Comparison of ENCODE assay signal across 8 cellular contexts in the genomic region with DNA sequence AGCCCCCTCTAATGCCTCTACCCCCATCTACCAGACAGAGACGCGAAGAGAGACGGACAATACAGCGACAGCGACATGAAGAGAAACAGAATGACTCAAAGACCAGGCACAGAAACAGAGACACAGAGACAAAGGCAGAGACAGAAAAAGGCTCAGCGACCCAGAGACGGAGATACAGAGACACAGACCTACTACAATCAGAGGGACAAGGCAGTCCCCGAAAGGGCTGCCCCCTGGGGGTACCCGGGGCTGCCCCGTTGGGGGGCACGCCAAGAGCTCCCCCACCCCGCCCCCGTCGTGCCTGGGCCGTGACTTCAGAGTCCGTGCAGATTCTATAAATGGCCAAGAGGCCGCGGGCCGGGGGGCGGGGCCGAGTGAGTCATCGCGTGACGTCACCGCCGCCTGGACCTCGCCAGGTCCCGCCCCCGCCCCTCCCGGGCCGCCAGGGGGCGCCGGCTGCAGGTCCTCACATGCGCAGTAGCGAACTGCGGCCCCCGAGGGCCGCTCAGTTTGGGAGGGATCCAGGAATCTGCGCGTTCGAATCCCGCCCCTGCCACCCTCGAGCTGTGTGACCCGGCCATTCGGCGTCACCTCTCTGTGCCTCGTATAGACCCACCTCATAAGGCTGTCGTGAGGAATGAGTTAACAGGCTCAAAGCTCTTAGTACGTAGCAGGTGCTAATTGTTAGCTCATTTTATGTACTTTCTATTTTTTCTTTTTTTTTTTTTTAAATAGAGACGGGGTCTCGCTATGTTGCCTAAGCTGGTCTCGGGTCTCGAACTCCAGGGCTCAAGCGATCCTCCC. TPM values are rescaled to one million over a fixed set of nuclear protein-coding genes. Genes with fewer than 3 reads are reported as not detected.
A peak's percentile ranks its signal among the peaks of the same experiment; 100 is the strongest.
DNase-seq lines count a peak whose midpoint lies in the region; ATAC-seq and TF ChIP-seq lines count a peak whose summit lies in the region.

No MANE protein-coding gene starts in this region.

- H3K4me3 ChIP-seq in rectal smooth muscle tissue (ENCODE audit: low read length) = peak overlapping the region; percentile 42
- H3K4me3 ChIP-seq in uterus = peak overlapping the region; percentile 34 to 35

- peak; percentile 57 for ATAC-seq in GM21576 (IDR thresholded peaks at IDR 0.05; ENCODE audit: unreplicated experiment)

- peak overlapping the region; percentile 42 for H3K9ac ChIP-seq in rectal smooth muscle tissue (ENCODE audit: low read length)

- TF ChIP-seq CTCF in uterus (IDR thresholded peaks at IDR 0.05) = peak; percentile 75 to 96 (median 93)

- no peaks in the 10 kb centered on the region for H3K9me3 ChIP-seq in uterus

- intact Hi-C loops in uterus (cut with DNase I; ENCODE audit: low total_unique reads) = no loop called here

- H3K4me1 ChIP-seq in rectal smooth muscle tissue (ENCODE audit: control insufficient read depth, insufficient read depth, low read length) = peaks cover 20% of the 10 kb centered on the region
- no peaks in the 10 kb centered on the region for H3K4me1 ChIP-seq in uterus

- H3K27me3 ChIP-seq in rectal smooth muscle tissue (ENCODE audit: control insufficient read depth, insufficient read depth, low read length) (peaks cover 5% of the 10 kb centered on the region), uterus (no peaks in the 10 kb centered on the region)

- peak; percentile 92 for DNase-seq in COLO668 (lab: John Stamatoyannopoulos, UW; ENCODE audit: unreplicated experiment)
- DNase-seq in NCI-H1105 (lab: John Stamatoyannopoulos, UW) = peak; percentile 64
- DNase-seq in T-helper 22 cell (ENCODE audit: low read depth) = peak; percentile 58
- DNase-seq in anterior cingulate cortex (lab: John Stamatoyannopoulos, UW) = peak in 56 of 58 donors; percentile 3 to 94 (median 77)
- DNase-seq in hepatic stellate cell (ENCODE audit: low spot score) = peak; percentile 96
- peak; percentile 94 for DNase-seq in uterus

- peak; percentile 83 to 89 for TF ChIP-seq POLR2A in uterus (IDR thresholded peaks at IDR 0.05)

- H3K36me3 ChIP-seq in rectal smooth muscle tissue (ENCODE audit: control insufficient read depth, insufficient read depth, low read length) (no peaks in the 10 kb centered on the region), uterus (no peaks in the 10 kb centered on the region)

- peak overlapping the region; percentile 96 for H3K27ac ChIP-seq in rectal smooth muscle tissue (ENCODE audit: low read depth, low read length)
- H3K27ac ChIP-seq in uterus = peak overlapping the region; percentile 98 to 100

RNA-seq across cellular contexts. Expression of a gene that starts 2.7 kb away (rescaled TPM):
- 1,000 to 10,000 TPM in 1 of 4 donors, 100 to 1,000 TPM in 3; 267 to 1,727 (median 599) TPM for total RNA-seq in uterus

RNA-seq across cellular contexts. Expression of a gene that starts 7.1 kb away (rescaled TPM):
- 100 to 1,000 TPM in 1 of 4 donors, 10 to 100 TPM in 3; 44.6 to 138 (median 58.2) TPM for total RNA-seq in uterus

RNA-seq across cellular contexts. Expression of a gene that starts 23.0 kb away (rescaled TPM):
- 10 to 100 TPM; 19.7 to 89.4 (median 38.9) TPM for total RNA-seq in uterus

RNA-seq across cellular contexts. Expression of a gene that starts 30.4 kb away (rescaled TPM):
- total RNA-seq in uterus = 10 to 100 TPM in 1 of 4 donors, 1 to 10 TPM in 2, under 1 TPM in 1; 0.88 to 14.8 (median 6.3) TPM

RNA-seq across cellular contexts. Expression of a gene that starts 41.5 kb away (rescaled TPM):
- 1 to 10 TPM; 2.5 to 7.7 (median 5.8) TPM for total RNA-seq in uterus

Comparison
In these comparisons a context has a peak if more than half of its experiments do, and no peak if none do; other contexts are left out.
1. Peak in every context shown above with its lines: DNase-seq, ATAC-seq, H3K4me3 ChIP-seq and H3K27ac ChIP-seq.